8 cellular contexts compared by ENCODE assay signal in genomic region chr15:92901053-92901761, GRCh38. TPM values are rescaled to one million over a fixed set of nuclear protein-coding genes. Genes with fewer than 3 reads are reported as not detected.
DNase-seq lines count a peak whose midpoint lies in the region; ATAC-seq, FAIRE-seq and TF ChIP-seq lines count a peak whose summit lies in the region.

No MANE protein-coding gene starts in this region.

- peaks cover 0 to 10% (median 0%) of the 10 kb centered on the region in 8 donors for H3K9me3 Mint-ChIP-seq in CD4-positive, alpha-beta memory T cell

- peak overlapping the region; percentile 98 to 100 (median 99) for H3K27ac Mint-ChIP-seq in CD4-positive, alpha-beta memory T cell

- peaks cover 45 to 76% (median 62%) of the 10 kb centered on the region in 4 donors for H3K4me1 Mint-ChIP-seq in CD4-positive, alpha-beta memory T cell

- no peak for ATAC-seq in mucosa of descending colon

- H3K4me1 ChIP-seq in CD4-positive, alpha-beta memory T cell (ENCODE audit: insufficient read depth, low read length): peaks cover 71% of the 10 kb centered on the region
- peaks cover 30% of the 10 kb centered on the region for H3K4me1 ChIP-seq in mucosa of descending colon (ENCODE audit: low read depth)

- no peaks in the 10 kb centered on the region for H3K9me3 ChIP-seq in CD4-positive, alpha-beta memory T cell (ENCODE audit: control insufficient read depth in 1 of 2, low read length in 2 of 2)
- H3K9me3 ChIP-seq in mucosa of descending colon: no peaks in the 10 kb centered on the region

- TF ChIP-seq CTCF in bronchial epithelial cell (IDR thresholded peaks at IDR 0.05; ENCODE audit: insufficient read depth, low read length, severe bottlenecking): no peak
- no peak for TF ChIP-seq CTCF in mucosa of descending colon (IDR thresholded peaks at IDR 0.05)

- peak overlapping the region; percentile 95 for H3K27ac ChIP-seq in CD4-positive, alpha-beta memory T cell (ENCODE audit: low read depth, low read length)

- no peaks in the 10 kb centered on the region for H3K27me3 Mint-ChIP-seq in CD4-positive, alpha-beta memory T cell

- H3K4me3 ChIP-seq in CD4-positive, alpha-beta memory T cell (ENCODE audit: low read length in 2 of 2): peak overlapping the region; percentile 75 to 93
- peak overlapping the region; percentile 71 for H3K4me3 ChIP-seq in bronchial epithelial cell (ENCODE audit: low read depth, low read length)
- peak overlapping the region; percentile 27 for H3K4me3 ChIP-seq in mucosa of descending colon

- DNase-seq in CD4-positive, alpha-beta memory T cell: no peak
- DNase-seq in Kasumi-1 (lab: John Stamatoyannopoulos, UW): peak; percentile 37 to 49
- DNase-seq in bronchial epithelial cell (ENCODE audit: low read depth): peak; percentile 40
- no peak for DNase-seq in mucosa of descending colon
- no peak for DNase-seq in NCI-H2196 treated with DMSO at 0.1 percent for 48 hours (lab: John Stamatoyannopoulos, UW; ENCODE audit: unreplicated experiment)
- DNase-seq in OCI-M2 (lab: John Stamatoyannopoulos, UW; ENCODE audit: unreplicated experiment): no peak
- DNase-seq in head of caudate nucleus: no peak
- DNase-seq in HuH-7.5 (ENCODE audit: low spot score): no peak

- POLR2A ChIA-PET in CD4-positive, alpha-beta memory T cell (lab: Charles Lee; ENCODE audit: partially characterized antibody): interaction anchor here (1.0 to 11.8 kb wide), 14 partner anchors 8 to 104 kb away, joined by 3 to 888 read pairs (median 26); no protein-coding TSS in a partner anchor

- CTCF ChIA-PET in CD4-positive, alpha-beta memory T cell (lab: Charles Lee; ENCODE audit: partially characterized antibody): interaction anchor here (1.4 to 3.1 kb wide), 9 partner anchors 14 to 104 kb away, joined by 8 to 24 read pairs (median 13); no protein-coding TSS in a partner anchor

- intact Hi-C loops in CD4-positive, alpha-beta memory T cell (cut with micrococcal nuclease): loop anchor here (2.0 kb wide), 1 partner anchor 14 kb away; no protein-coding TSS in a partner anchor
- intact Hi-C loops in mucosa of descending colon (cut with DNase I, micrococcal nuclease) (loop anchor here in 1 of 2 donors (5.0 kb wide), 1 partner anchor 89 kb away; no protein-coding TSS in a partner anchor), head of caudate nucleus (cut with DNase I) (loop anchor here (2.0 to 5.0 kb wide), 2 partner anchors 18 to 94 kb away; no protein-coding TSS in a partner anchor)

- H3K4me3 Mint-ChIP-seq in CD4-positive, alpha-beta memory T cell: peak overlapping the region; percentile 96 to 99 (median 98)

- peaks cover 46 to 76% of the 10 kb centered on the region in 2 donors for H3K36me3 Mint-ChIP-seq in CD4-positive, alpha-beta memory T cell

- H3K36me3 ChIP-seq in CD4-positive, alpha-beta memory T cell (ENCODE audit: insufficient read depth, low read length): peaks cover 22% of the 10 kb centered on the region
- H3K36me3 ChIP-seq in bronchial epithelial cell (ENCODE audit: control insufficient read depth, insufficient read depth, low read length) (no peaks in the 10 kb centered on the region), mucosa of descending colon (ENCODE audit: low read depth) (no peaks in the 10 kb centered on the region)

- H3K27me3 ChIP-seq in CD4-positive, alpha-beta memory T cell (ENCODE audit: insufficient read depth, low read length): no peaks in the 10 kb centered on the region
- H3K27me3 ChIP-seq in bronchial epithelial cell (ENCODE audit: control insufficient read depth, insufficient read depth, low read length): no peaks in the 10 kb centered on the region

- no peak for FAIRE-seq in bronchial epithelial cell (lab: Jason Lieb, UNC)

RNA-seq across cellular contexts. Expression of gene CHD2, which starts 1.1 kb away (rescaled TPM):
- 100 to 1,000 TPM; 340 to 351 TPM for total RNA-seq in CD4-positive, alpha-beta memory T cell
- polyA plus RNA-seq in CD4-positive, alpha-beta memory T cell: 100 to 1,000 TPM in 1 of 2 donors, 10 to 100 TPM in 1; 28.4 to 108 TPM
- total RNA-seq in bronchial epithelial cell (65.6 and 104 TPM in 2 replicates), mucosa of descending colon (100 to 1,000 TPM in 2 of 3 donors, 10 to 100 TPM in 1; 86.2 to 128 (median 110) TPM)

Comparison
In these comparisons a context has a peak if more than half of its experiments do, and no peak if none do; other contexts are left out.
1. DNase-seq: peak in Kasumi-1 (2 of 2) and bronchial epithelial cell (single experiment); none in CD4-positive, alpha-beta memory T cell (0 of 5), mucosa of descending colon (0 of 3), NCI-H2196 treated with DMSO at 0.1 percent for 48 hours (single experiment), OCI-M2 (single experiment), head of caudate nucleus (0 of 42) and HuH-7.5 (single experiment).
2. H3K4me3 ChIP-seq: peak in every context shown above with its lines; median percentile 84 in CD4-positive, alpha-beta memory T cell; 71 in bronchial epithelial cell; 27 in mucosa of descending colon.